8 cellular contexts compared by ENCODE assay signal in the genomic region with DNA sequence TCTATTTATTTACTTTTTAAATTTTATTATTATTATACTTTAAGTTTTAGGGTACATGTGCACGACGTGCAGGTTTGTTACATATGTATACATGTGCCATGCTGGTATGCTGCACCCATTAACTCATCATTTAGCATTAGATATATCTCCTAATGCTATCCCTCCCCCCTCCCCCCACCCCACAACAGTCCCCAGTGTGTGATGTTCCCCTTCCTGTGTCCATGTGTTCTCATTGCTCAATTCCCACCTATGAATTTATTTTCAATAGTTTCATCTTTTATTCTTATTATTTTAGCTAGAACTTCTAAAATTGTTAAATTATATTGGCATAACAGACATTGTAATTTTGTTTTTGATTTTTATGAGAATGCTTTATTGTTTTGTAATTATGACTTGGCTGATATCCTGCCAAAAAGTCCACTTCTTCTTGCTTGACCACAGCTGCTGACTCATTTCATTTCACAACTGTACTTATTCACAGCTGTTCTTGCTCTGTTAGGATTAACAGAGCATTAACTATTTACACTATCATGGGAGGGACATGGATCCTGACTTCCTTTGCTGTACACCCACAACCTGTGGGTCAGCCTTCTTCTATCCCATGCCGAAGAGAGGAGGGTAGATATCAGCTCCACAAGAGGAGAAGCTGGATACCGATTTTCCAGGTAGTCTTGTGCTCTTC. TPM values are rescaled to one million over a fixed set of nuclear protein-coding genes. Genes with fewer than 3 reads are reported as not detected.
DNase-seq lines count a peak whose midpoint lies in the region; ATAC-seq, FAIRE-seq and TF ChIP-seq lines count a peak whose summit lies in the region.
"Not testable (repeated sequence)": the region's sequence is repeated elsewhere in the genome, so short reads cannot be mapped to it uniquely, and the experiment has no call there.

No MANE protein-coding gene starts in this region.

- not testable (repeated sequence) for H3K9me3 Mint-ChIP-seq in activated T-helper 17 cell treated with anti-CD3 and anti-CD28 coated beads, Interleukin-2, amount 50 U/mL, for 72 hours

- not testable (repeated sequence) for TF ChIP-seq POLR2A in GM12891 (IDR thresholded peaks at IDR 0.05; ENCODE audit: low read depth, low read length)
- TF ChIP-seq POLR2A in upper lobe of left lung (IDR thresholded peaks at IDR 0.05), result peak in 1 of 4 donors; percentile 46

- H3K27ac ChIP-seq in upper lobe of left lung, result peak overlapping the region; percentile 44 to 77 (median 58)

- H3K27me3 Mint-ChIP-seq in activated T-helper 17 cell treated with anti-CD3 and anti-CD28 coated beads, Interleukin-2, amount 50 U/mL, for 72 hours, result not testable (repeated sequence)

- not testable (repeated sequence) for H3K9me3 ChIP-seq in mucosa of stomach (ENCODE audit: control insufficient read depth, low read length); upper lobe of left lung

- peaks cover 17% of the 10 kb centered on the region for H3K4me1 Mint-ChIP-seq in activated T-helper 17 cell treated with anti-CD3 and anti-CD28 coated beads, Interleukin-2, amount 50 U/mL, for 72 hours

- WGBS in upper lobe of left lung, 2 donors, result 62 to 74% methylated on average over 4 of the region's 4 CpGs

- ATAC-seq in GM21723 (IDR thresholded peaks at IDR 0.05; ENCODE audit: unreplicated experiment), result peak; percentile 82
- ATAC-seq in HG03439 (IDR thresholded peaks at IDR 0.05; ENCODE audit: unreplicated experiment), result peak; percentile 80
- ATAC-seq in activated T-helper 17 cell treated with anti-CD3 and anti-CD28 coated beads, Interleukin-2, amount 50 U/mL, for 72 hours (replicated peaks), result peak; percentile 63
- ATAC-seq in upper lobe of left lung (ENCODE audit: low FRiP score in 2 of 2), result peak; percentile 53 to 94

- peak overlapping the region; percentile 87 for H3K27ac Mint-ChIP-seq in activated T-helper 17 cell treated with anti-CD3 and anti-CD28 coated beads, Interleukin-2, amount 50 U/mL, for 72 hours

- H3K27me3 ChIP-seq in mucosa of stomach (ENCODE audit: control insufficient read depth, insufficient read depth, low read length); upper lobe of left lung: not testable (repeated sequence)

- H3K36me3 Mint-ChIP-seq in activated T-helper 17 cell treated with anti-CD3 and anti-CD28 coated beads, Interleukin-2, amount 50 U/mL, for 72 hours (ENCODE audit: low read depth), result not testable (repeated sequence)

- not testable (repeated sequence) for H3K4me1 ChIP-seq in mucosa of stomach (ENCODE audit: control insufficient read depth, insufficient read depth, low read length)
- peaks cover 7 to 20% (median 13%) of the 10 kb centered on the region in 4 donors for H3K4me1 ChIP-seq in upper lobe of left lung

- FAIRE-seq in GM12891 (lab: Jason Lieb, UNC), result peak; percentile 96

- not testable (repeated sequence) for DNase-seq in GM12891 (ENCODE audit: insufficient read length, low spot score)
- DNase-seq in OCI-M1 (lab: John Stamatoyannopoulos, UW) (peak; percentile 89), fibroblast of peridontal ligament (ENCODE audit: extremely low read depth) (peak; percentile 98), upper lobe of left lung (peak in 1 of 2 donors; percentile 26)

- H3K4me3 ChIP-seq in mucosa of stomach (ENCODE audit: low read length), result not testable (repeated sequence)
- peak overlapping the region in 2 of 4 donors; percentile 21 to 30 for H3K4me3 ChIP-seq in upper lobe of left lung

- peak overlapping the region; percentile 78 for H3K4me3 Mint-ChIP-seq in activated T-helper 17 cell treated with anti-CD3 and anti-CD28 coated beads, Interleukin-2, amount 50 U/mL, for 72 hours

- not testable (repeated sequence) for TF ChIP-seq CTCF in upper lobe of left lung (IDR thresholded peaks at IDR 0.05)

- H3K9ac ChIP-seq in mucosa of stomach (ENCODE audit: low read length), result peak overlapping the region; percentile 3

- not testable (repeated sequence) for H3K36me3 ChIP-seq in mucosa of stomach (ENCODE audit: control insufficient read depth, insufficient read depth, low read length); upper lobe of left lung

- peak in 1 of 4 donors; percentile 80 for TF ChIP-seq EP300 in upper lobe of left lung (IDR thresholded peaks at IDR 0.05)

TF ChIP-seq in GM12891, 5 proteins besides CTCF, POLR2A, EP300 and RAD21:
- TF ChIP-seq SPI1 (IDR thresholded peaks at IDR 0.05; ENCODE audit: low read depth, low read length), result peak; percentile 62

RNA-seq across cellular contexts. Expression of a gene that starts 25.5 kb away (rescaled TPM):
- polyA plus RNA-seq in GM12891 (2012; ENCODE audit: low read depth, missing spikeins), result not detected
- total RNA-seq in activated T-helper 17 cell treated with anti-CD3 and anti-CD28 coated beads, Interleukin-2, amount 50 U/mL, for 72 hours, result 1 to 10 TPM; 5.6 to 6.1 TPM
- total RNA-seq in upper lobe of left lung, result 10 to 100 TPM; 47.1 to 99.5 (median 60.0) TPM

Comparison
In these comparisons a context has a peak if more than half of its experiments do, and no peak if none do; other contexts are left out.
1. RNA of a gene that starts 25.5 kb away (total RNA-seq): 47.1 to 99.5 TPM in upper lobe of left lung; 5.6 to 6.1 TPM in activated T-helper 17 cell treated with anti-CD3 and anti-CD28 coated beads, Interleukin-2, amount 50 U/mL, for 72 hours; every median in the first group is over 4 times any median in the second.
2. Peak in every context shown above with its lines, with median percentiles within 50 percentile points of each other: ATAC-seq.